ENCODE assay signal across 13 cellular contexts in genomic region chr6:73560853-73561407, GRCh38. TPM values are rescaled to one million over a fixed set of nuclear protein-coding genes. Genes with fewer than 3 reads are reported as not detected.
DNase-seq lines count a peak whose midpoint lies in the region; ATAC-seq and TF ChIP-seq lines count a peak whose summit lies in the region.
"Had no signal": no experiment of that assay in that cellular context is flagged by ENCODE, and none has a peak within 500 bp of the region (broad histone marks: within the 10 kb centered on the region; RNA-seq: fewer than 3 reads in every experiment).

No MANE protein-coding gene starts in this region.

- H3K27me3 Mint-ChIP-seq in mesothelial cell of epicardium (ENCODE audit: low read depth) (no peaks in the 10 kb centered on the region), endothelial cell (ENCODE audit: unreplicated experiment) (peaks cover 2% of the 10 kb centered on the region)
- H3K27me3 Mint-ChIP-seq: T-helper 17 cell had no signal

- TF ChIP-seq CTCF in mesothelial cell of epicardium (IDR thresholded peaks at IDR 0.05; ENCODE audit: unreplicated experiment) (no peak), endothelial cell (IDR thresholded peaks at IDR 0.05; ENCODE audit: unreplicated experiment) (no peak)

- H3K4me3 Mint-ChIP-seq in mesothelial cell of epicardium: no peak overlapping the region
- no peak overlapping the region for H3K4me3 Mint-ChIP-seq in endothelial cell (ENCODE audit: unreplicated experiment)
- H3K4me3 Mint-ChIP-seq: T-helper 17 cell had no signal

- peak; percentile 64 for ATAC-seq in GM18519 (IDR thresholded peaks at IDR 0.05; ENCODE audit: low FRiP score, unreplicated experiment)
- ATAC-seq in GM21619 (IDR thresholded peaks at IDR 0.05; ENCODE audit: unreplicated experiment): peak; percentile 60
- ATAC-seq in HG03439 (IDR thresholded peaks at IDR 0.05; ENCODE audit: unreplicated experiment): peak; percentile 35
- no peak for ATAC-seq in stimulated activated naive CD8-positive, alpha-beta T cell treated with anti-CD3 and anti-CD28 coated beads, Interleukin-15, Interleukin-2, amounts not matched to agents 100 U/mL and 50 U/mL, for 24 hours
- ATAC-seq in HG02970 (IDR thresholded peaks at IDR 0.05; ENCODE audit: low FRiP score, unreplicated experiment): no peak
- ATAC-seq in left cardiac atrium: no peak
- ATAC-seq: heart left ventricle, T-helper 17 cell had no signal

- intact Hi-C loops in left cardiac atrium (cut with DNase I): no loop called here

- H3K9me3 Mint-ChIP-seq in mesothelial cell of epicardium (no peaks in the 10 kb centered on the region), endothelial cell (ENCODE audit: unreplicated experiment) (no peaks in the 10 kb centered on the region)

- peak overlapping the region; percentile 35 for H3K27ac Mint-ChIP-seq in mesothelial cell of epicardium
- no peak overlapping the region for H3K27ac Mint-ChIP-seq in endothelial cell (ENCODE audit: unreplicated experiment)
- H3K27ac Mint-ChIP-seq: T-helper 17 cell had no signal

- no peak for DNase-seq in mesothelial cell of epicardium (ENCODE audit: low spot score in 2 of 2, unreplicated experiment in 2 of 2)
- no peak for DNase-seq in endothelial cell (ENCODE audit: low spot score)
- DNase-seq in stimulated activated naive CD8-positive, alpha-beta T cell treated with anti-CD3 and anti-CD28 coated beads, Interleukin-15, Interleukin-2, amounts not matched to agents 100 U/mL and 50 U/mL, for 24 hours: no peak
- DNase-seq in left cardiac atrium: no peak
- DNase-seq: Calu3, heart left ventricle, Karpas-422, NCI-H524, T-helper 17 cell had no signal

- H3K36me3 Mint-ChIP-seq in mesothelial cell of epicardium (no peaks in the 10 kb centered on the region), endothelial cell (ENCODE audit: low read depth, unreplicated experiment) (no peaks in the 10 kb centered on the region)

- peaks cover 36% of the 10 kb centered on the region for H3K4me1 Mint-ChIP-seq in mesothelial cell of epicardium
- no peaks in the 10 kb centered on the region for H3K4me1 Mint-ChIP-seq in endothelial cell (ENCODE audit: unreplicated experiment)

RNA-seq across cellular contexts. Expression of gene EEF1A1, which starts 40.1 kb away (rescaled TPM):
- total RNA-seq in mesothelial cell of epicardium: 11,105 to 11,574 TPM (median 11,439 TPM) in 3 replicates
- total RNA-seq in endothelial cell (ENCODE audit: unreplicated experiment): 13,000 TPM
- 1,000 to 10,000 TPM; 5,040 to 5,332 TPM for total RNA-seq in left cardiac atrium

Comparison
In these comparisons a context has a peak if more than half of its experiments do, and no peak if none do; other contexts are left out.
1. ATAC-seq: peak in GM18519 (single experiment), GM21619 (single experiment) and HG03439 (single experiment); none in stimulated activated naive CD8-positive, alpha-beta T cell treated with anti-CD3 and anti-CD28 coated beads, Interleukin-15, Interleukin-2, amounts not matched to agents 100 U/mL and 50 U/mL, for 24 hours (single experiment), HG02970 (single experiment) and left cardiac atrium (0 of 2).